1 cellular context compared by ENCODE assay signal in the genomic region with DNA sequence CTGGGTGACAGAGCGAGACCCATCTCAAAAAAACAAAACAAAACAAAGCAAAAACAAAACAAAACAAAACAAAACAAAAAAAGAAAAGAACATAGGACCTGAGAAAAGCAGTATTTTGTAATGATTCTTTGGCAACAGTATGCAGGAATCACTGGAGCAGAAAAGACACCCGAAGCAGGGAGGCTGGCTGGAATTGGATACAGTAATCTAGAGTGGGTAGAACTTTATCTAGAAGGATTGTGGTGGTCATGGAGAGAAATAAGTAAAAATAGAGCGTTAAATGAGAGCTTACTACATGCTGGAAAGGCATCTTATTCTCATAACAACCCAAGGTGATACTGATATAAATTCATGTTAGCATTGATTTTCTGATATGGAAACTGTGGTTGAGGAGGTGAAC.
TF ChIP-seq lines count a peak whose summit lies in the region.

No MANE protein-coding gene starts in this region.

TF ChIP-seq in GM23338, 12 proteins besides CTCF, POLR2A, EP300 and RAD21 (continued from another document):
- TF ChIP-seq, protein P1, sequence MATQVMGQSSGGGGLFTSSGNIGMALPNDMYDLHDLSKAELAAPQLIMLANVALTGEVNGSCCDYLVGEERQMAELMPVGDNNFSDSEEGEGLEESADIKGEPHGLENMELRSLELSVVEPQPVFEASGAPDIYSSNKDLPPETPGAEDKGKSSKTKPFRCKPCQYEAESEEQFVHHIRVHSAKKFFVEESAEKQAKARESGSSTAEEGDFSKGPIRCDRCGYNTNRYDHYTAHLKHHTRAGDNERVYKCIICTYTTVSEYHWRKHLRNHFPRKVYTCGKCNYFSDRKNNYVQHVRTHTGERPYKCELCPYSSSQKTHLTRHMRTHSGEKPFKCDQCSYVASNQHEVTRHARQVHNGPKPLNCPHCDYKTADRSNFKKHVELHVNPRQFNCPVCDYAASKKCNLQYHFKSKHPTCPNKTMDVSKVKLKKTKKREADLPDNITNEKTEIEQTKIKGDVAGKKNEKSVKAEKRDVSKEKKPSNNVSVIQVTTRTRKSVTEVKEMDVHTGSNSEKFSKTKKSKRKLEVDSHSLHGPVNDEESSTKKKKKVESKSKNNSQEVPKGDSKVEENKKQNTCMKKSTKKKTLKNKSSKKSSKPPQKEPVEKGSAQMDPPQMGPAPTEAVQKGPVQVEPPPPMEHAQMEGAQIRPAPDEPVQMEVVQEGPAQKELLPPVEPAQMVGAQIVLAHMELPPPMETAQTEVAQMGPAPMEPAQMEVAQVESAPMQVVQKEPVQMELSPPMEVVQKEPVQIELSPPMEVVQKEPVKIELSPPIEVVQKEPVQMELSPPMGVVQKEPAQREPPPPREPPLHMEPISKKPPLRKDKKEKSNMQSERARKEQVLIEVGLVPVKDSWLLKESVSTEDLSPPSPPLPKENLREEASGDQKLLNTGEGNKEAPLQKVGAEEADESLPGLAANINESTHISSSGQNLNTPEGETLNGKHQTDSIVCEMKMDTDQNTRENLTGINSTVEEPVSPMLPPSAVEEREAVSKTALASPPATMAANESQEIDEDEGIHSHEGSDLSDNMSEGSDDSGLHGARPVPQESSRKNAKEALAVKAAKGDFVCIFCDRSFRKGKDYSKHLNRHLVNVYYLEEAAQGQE (IDR thresholded peaks at IDR 0.05; ENCODE audit: unreplicated experiment), result no peak
- TF ChIP-seq STAT1 (IDR thresholded peaks at IDR 0.05; ENCODE audit: unreplicated experiment), result no peak
- TF ChIP-seq, protein P2, sequence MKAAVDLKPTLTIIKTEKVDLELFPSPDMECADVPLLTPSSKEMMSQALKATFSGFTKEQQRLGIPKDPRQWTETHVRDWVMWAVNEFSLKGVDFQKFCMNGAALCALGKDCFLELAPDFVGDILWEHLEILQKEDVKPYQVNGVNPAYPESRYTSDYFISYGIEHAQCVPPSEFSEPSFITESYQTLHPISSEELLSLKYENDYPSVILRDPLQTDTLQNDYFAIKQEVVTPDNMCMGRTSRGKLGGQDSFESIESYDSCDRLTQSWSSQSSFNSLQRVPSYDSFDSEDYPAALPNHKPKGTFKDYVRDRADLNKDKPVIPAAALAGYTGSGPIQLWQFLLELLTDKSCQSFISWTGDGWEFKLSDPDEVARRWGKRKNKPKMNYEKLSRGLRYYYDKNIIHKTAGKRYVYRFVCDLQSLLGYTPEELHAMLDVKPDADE (IDR thresholded peaks at IDR 0.05), result no peak
- TF ChIP-seq EZH2 (IDR thresholded peaks at IDR 0.05; ENCODE audit: low read depth, unreplicated experiment), result no peak
- no peak for TF ChIP-seq POLR2AphosphoS5 (IDR thresholded peaks at IDR 0.05; ENCODE audit: low read depth)
- no peak for TF ChIP-seq EZH2phosphoT487 (IDR thresholded peaks at IDR 0.05; ENCODE audit: unreplicated experiment)
- no peak for TF ChIP-seq NANOG (IDR thresholded peaks at IDR 0.05; ENCODE audit: borderline replicate concordance)
